8 cellular contexts compared by ENCODE assay signal in genomic region chr6:152338335-152339125, GRCh38.
DNase-seq lines count a peak whose midpoint lies in the region; ATAC-seq, FAIRE-seq and TF ChIP-seq lines count a peak whose summit lies in the region.

No MANE protein-coding gene starts in this region.

- no peak for FAIRE-seq in pancreas (lab: Jason Lieb, UNC)

- H3K9me3 Mint-ChIP-seq in activated T-cell treated with anti-CD3 and anti-CD28 coated beads, Interleukin-2, amount 50 U/mL, for 24 hours, result no peaks in the 10 kb centered on the region
- H3K9me3 Mint-ChIP-seq in type B pancreatic cell, result no peaks in the 10 kb centered on the region

- 53% methylated on average over 10 of the region's 10 CpGs for WGBS in pancreas, 2 donors

- H3K27ac Mint-ChIP-seq in activated T-cell treated with anti-CD3 and anti-CD28 coated beads, Interleukin-2, amount 50 U/mL, for 24 hours, result no peak overlapping the region
- no peak overlapping the region for H3K27ac Mint-ChIP-seq in type B pancreatic cell

- TF ChIP-seq CTCF in 22Rv1 (IDR thresholded peaks at IDR 0.05) (peak; percentile 91), fibroblast of pulmonary artery (IDR thresholded peaks at IDR 0.05; ENCODE audit: low read length, missing control alignments) (peak; percentile 99), pancreas (IDR thresholded peaks at IDR 0.05) (peak; percentile 57 to 85 (median 70)), type B pancreatic cell (conservative IDR thresholded peaks at IDR 0.05) (peak; percentile 86)

- H3K9me3 ChIP-seq in pancreas, result no peaks in the 10 kb centered on the region

- no peaks in the 10 kb centered on the region for H3K27me3 ChIP-seq in pancreas

- H3K4me3 Mint-ChIP-seq in activated T-cell treated with anti-CD3 and anti-CD28 coated beads, Interleukin-2, amount 50 U/mL, for 24 hours, result no peak overlapping the region
- no peak overlapping the region for H3K4me3 Mint-ChIP-seq in type B pancreatic cell

- no peaks in the 10 kb centered on the region for H3K4me1 ChIP-seq in pancreas

- H3K27ac ChIP-seq in 22Rv1 (no peak overlapping the region), pancreas (no peak overlapping the region)

- peak; percentile 94 for ATAC-seq in GM18498 (IDR thresholded peaks at IDR 0.05; ENCODE audit: unreplicated experiment)
- ATAC-seq in HG02870 (IDR thresholded peaks at IDR 0.05; ENCODE audit: unreplicated experiment), result peak; percentile 85
- peak; percentile 61 to 94 (median 90) for ATAC-seq in pancreas

- peaks cover 0 to 70% (median 12%) of the 10 kb centered on the region in 3 donors for H3K36me3 ChIP-seq in pancreas

- H3K4me1 Mint-ChIP-seq in activated T-cell treated with anti-CD3 and anti-CD28 coated beads, Interleukin-2, amount 50 U/mL, for 24 hours (ENCODE audit: low read depth), result no peaks in the 10 kb centered on the region
- H3K4me1 Mint-ChIP-seq in type B pancreatic cell (ENCODE audit: unreplicated experiment), result no peaks in the 10 kb centered on the region

- DNase-seq in NCI-H82 (lab: John Stamatoyannopoulos, UW), result peak; percentile 66
- peak; percentile 72 for DNase-seq in activated T-cell treated with anti-CD3 and anti-CD28 coated beads, Interleukin-2, amount 50 U/mL, for 24 hours
- peak; percentile 59 for DNase-seq in fibroblast of pulmonary artery (ENCODE audit: low read depth)
- DNase-seq in pancreas, result peak in 4 of 6 donors; percentile 10 to 72 (median 42)
- no peak for DNase-seq in type B pancreatic cell (ENCODE audit: extremely low spot score, unreplicated experiment)

- H3K36me3 Mint-ChIP-seq in activated T-cell treated with anti-CD3 and anti-CD28 coated beads, Interleukin-2, amount 50 U/mL, for 24 hours (ENCODE audit: low read depth), result no peaks in the 10 kb centered on the region
- peaks cover 3% of the 10 kb centered on the region for H3K36me3 Mint-ChIP-seq in type B pancreatic cell

- H3K27me3 Mint-ChIP-seq in activated T-cell treated with anti-CD3 and anti-CD28 coated beads, Interleukin-2, amount 50 U/mL, for 24 hours, result peaks cover 2% of the 10 kb centered on the region
- peaks cover 3% of the 10 kb centered on the region for H3K27me3 Mint-ChIP-seq in type B pancreatic cell

- intact Hi-C loops in pancreas (cut with DNase I), result no loop called here

- H3K4me3 ChIP-seq in fibroblast of pulmonary artery (replicated peaks; ENCODE audit: low read depth, low read length), result no peak overlapping the region
- no peak overlapping the region for H3K4me3 ChIP-seq in pancreas
